In the genomic region with DNA sequence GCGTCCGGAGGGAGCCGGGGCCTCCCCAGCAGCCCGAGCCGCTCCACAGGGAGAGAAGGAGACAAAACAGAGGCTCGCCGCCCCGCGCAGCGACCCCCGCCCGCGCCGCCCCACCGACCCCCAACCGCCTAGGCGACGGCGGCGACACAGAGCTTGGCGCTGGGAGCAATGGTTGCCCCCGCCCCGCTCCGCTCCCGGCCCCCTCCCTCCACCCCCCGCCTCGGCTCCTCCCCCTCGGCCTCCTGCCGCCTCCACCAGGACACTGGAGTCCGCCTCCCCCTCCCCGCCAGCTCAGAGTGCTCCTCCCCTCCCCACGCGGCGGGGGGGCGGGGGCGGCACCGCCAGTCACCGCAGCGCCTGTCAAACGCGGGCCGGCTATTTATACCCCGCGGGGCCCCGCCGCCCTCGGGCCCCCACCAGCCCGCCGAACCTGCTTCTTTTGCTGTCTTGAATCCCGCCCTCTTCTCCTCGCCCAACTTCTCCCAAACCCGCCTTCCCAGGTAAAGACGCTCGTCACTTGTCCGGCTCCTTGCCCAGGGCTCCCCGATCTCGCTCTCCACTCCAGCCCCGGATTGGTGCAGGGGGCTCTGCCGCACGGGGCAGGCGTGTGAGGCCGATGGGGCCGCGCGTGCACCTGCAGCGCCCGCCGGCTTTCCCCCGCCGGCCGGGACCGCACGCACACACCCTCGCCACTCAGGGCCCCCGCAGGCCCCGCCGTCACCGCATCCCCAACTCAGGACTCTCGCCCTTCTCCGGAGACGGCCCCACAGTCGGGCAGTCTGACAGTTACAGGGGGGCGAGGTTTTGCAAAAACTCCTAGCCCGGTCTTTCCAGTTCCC, we compare ENCODE assay signal across 8 cellular contexts. TPM values are rescaled to one million over a fixed set of nuclear protein-coding genes. Genes with fewer than 3 reads are reported as not detected.
DNase-seq lines count a peak whose midpoint lies in the region; ATAC-seq, FAIRE-seq and TF ChIP-seq lines count a peak whose summit lies in the region.

A gene (minus strand): TSS at position 170 of the 839 bp plus-strand sequence. CDS start 39,517 bp downstream, outside the sequence.

- H3K9me3 ChIP-seq in pancreas, result no peaks in the 10 kb centered on the region
- H3K9me3 ChIP-seq in thymus (ENCODE audit: control insufficient read depth), result no peaks in the 10 kb centered on the region

- peak; percentile 96 for DNase-seq in GM10266 (ENCODE audit: extremely low spot score)
- peak; percentile 67 for DNase-seq in NCI-H1105 (lab: John Stamatoyannopoulos, UW)
- DNase-seq in SW 1271 (lab: John Stamatoyannopoulos, UW), result peak; percentile 42 to 70
- peak; percentile 86 for DNase-seq in activated naive CD8-positive, alpha-beta T cell treated with anti-CD3 and anti-CD28 coated beads, Interleukin-2, amount 10 ng/mL, durations not matched to agents 7 days and 5 days
- peak; percentile 86 to 99 (median 96) for DNase-seq in head of caudate nucleus
- DNase-seq in pancreas, result peak; percentile 90 to 97 (median 95)

- intact Hi-C loops in head of caudate nucleus (cut with DNase I) (loop anchor here (1.0 to 5.0 kb wide), 4 partner anchors 94 to 145 kb away; a partner anchor contains a TSS), pancreas (cut with DNase I) (no loop called here)

- H3K4me1 ChIP-seq in pancreas, result peaks cover 0 to 12% (median 0%) of the 10 kb centered on the region in 3 donors
- peaks cover 7% of the 10 kb centered on the region for H3K4me1 ChIP-seq in thymus (ENCODE audit: control insufficient read depth, insufficient read depth, low read length)

- no peaks in the 10 kb centered on the region for H3K36me3 ChIP-seq in pancreas
- H3K36me3 ChIP-seq in thymus (ENCODE audit: control insufficient read depth, insufficient read depth), result no peaks in the 10 kb centered on the region

- 0 to 1% methylated on average over 39 to 83 of the region's 84 CpGs for WGBS in pancreas, 2 donors
- WGBS in thymus, result under 1% methylated on average over 83 of the region's 84 CpGs

- POLR2A ChIA-PET in activated naive CD8-positive, alpha-beta T cell treated with anti-CD3 and anti-CD28 coated beads, Interleukin-2, amount 10 ng/mL, durations not matched to agents 7 days and 5 days (lab: Charles Lee), result interaction anchor here (0.8 to 3.2 kb wide), 8 partner anchors 51 to 162 kb away, joined by 3 to 23 read pairs (median 5); a partner anchor contains a TSS

- H3K27me3 Mint-ChIP-seq in activated naive CD8-positive, alpha-beta T cell treated with anti-CD3 and anti-CD28 coated beads, Interleukin-2, amount 10 ng/mL, durations not matched to agents 7 days and 5 days, result peaks cover 27% of the 10 kb centered on the region

- H3K4me3 ChIP-seq in pancreas (peak within 1 kb of the TSS; percentile 60 to 97 (median 89)), thymus (ENCODE audit: low read length) (peak within 1 kb of the TSS; percentile 94)

- ATAC-seq in HG02642 (IDR thresholded peaks at IDR 0.05; ENCODE audit: poor library complexity, unreplicated experiment), result peak; percentile 42
- peak; percentile 58 for ATAC-seq in activated naive CD8-positive, alpha-beta T cell treated with anti-CD3 and anti-CD28 coated beads, Interleukin-2, amount 10 ng/mL, durations not matched to agents 7 days and 5 days (ENCODE audit: low read depth)
- ATAC-seq in pancreas, result peak; percentile 79 to 88 (median 81)

- no peak for FAIRE-seq in pancreas (lab: Jason Lieb, UNC)

- no peaks in the 10 kb centered on the region for H3K36me3 Mint-ChIP-seq in activated naive CD8-positive, alpha-beta T cell treated with anti-CD3 and anti-CD28 coated beads, Interleukin-2, amount 10 ng/mL, durations not matched to agents 7 days and 5 days

- TF ChIP-seq CTCF in GM10266 (IDR thresholded peaks at IDR 0.05; ENCODE audit: control insufficient read depth, insufficient read depth, low read depth, missing control alignments) (no peak), pancreas (IDR thresholded peaks at IDR 0.05) (no peak)

- H3K27ac ChIP-seq in pancreas, result peak within 1 kb of the TSS; percentile 99 to 100 (median 99)
- H3K27ac ChIP-seq in thymus (ENCODE audit: low read depth), result peak within 1 kb of the TSS; percentile 95

- no peaks in the 10 kb centered on the region for H3K27me3 ChIP-seq in pancreas
- no peaks in the 10 kb centered on the region for H3K27me3 ChIP-seq in thymus (ENCODE audit: control insufficient read depth, insufficient read depth)

- peaks cover 14% of the 10 kb centered on the region for H3K4me1 Mint-ChIP-seq in activated naive CD8-positive, alpha-beta T cell treated with anti-CD3 and anti-CD28 coated beads, Interleukin-2, amount 10 ng/mL, durations not matched to agents 7 days and 5 days

- peak within 1 kb of the TSS; percentile 86 for H3K27ac Mint-ChIP-seq in activated naive CD8-positive, alpha-beta T cell treated with anti-CD3 and anti-CD28 coated beads, Interleukin-2, amount 10 ng/mL, durations not matched to agents 7 days and 5 days

- H3K9me3 Mint-ChIP-seq in activated naive CD8-positive, alpha-beta T cell treated with anti-CD3 and anti-CD28 coated beads, Interleukin-2, amount 10 ng/mL, durations not matched to agents 7 days and 5 days, result no peaks in the 10 kb centered on the region

- peak within 1 kb of the TSS; percentile 91 for H3K4me3 Mint-ChIP-seq in activated naive CD8-positive, alpha-beta T cell treated with anti-CD3 and anti-CD28 coated beads, Interleukin-2, amount 10 ng/mL, durations not matched to agents 7 days and 5 days

RNA-seq across cellular contexts. Expression of the gene that starts here (rescaled TPM):
- total RNA-seq in activated naive CD8-positive, alpha-beta T cell treated with anti-CD3 and anti-CD28 coated beads, Interleukin-2, amount 10 ng/mL, durations not matched to agents 7 days and 5 days, result 10 to 100 TPM; 43.9 to 48.2 TPM
- total RNA-seq in pancreas, result 10 to 100 TPM; 16.6 to 31.6 (median 20.1) TPM
- polyA plus RNA-seq in pancreas (10 to 100 TPM in 1 of 2 donors, 1 to 10 TPM in 1; 9.0 to 14.9 TPM), thymus (32.6 TPM)

Comparison
In these comparisons a context has a peak if more than half of its experiments do, and no peak if none do; other contexts are left out.
1. Peak in every context shown above with its lines: DNase-seq, ATAC-seq, H3K4me3 ChIP-seq and H3K27ac ChIP-seq.